ENCODE assay signal across 22 cellular contexts in the genomic region with DNA sequence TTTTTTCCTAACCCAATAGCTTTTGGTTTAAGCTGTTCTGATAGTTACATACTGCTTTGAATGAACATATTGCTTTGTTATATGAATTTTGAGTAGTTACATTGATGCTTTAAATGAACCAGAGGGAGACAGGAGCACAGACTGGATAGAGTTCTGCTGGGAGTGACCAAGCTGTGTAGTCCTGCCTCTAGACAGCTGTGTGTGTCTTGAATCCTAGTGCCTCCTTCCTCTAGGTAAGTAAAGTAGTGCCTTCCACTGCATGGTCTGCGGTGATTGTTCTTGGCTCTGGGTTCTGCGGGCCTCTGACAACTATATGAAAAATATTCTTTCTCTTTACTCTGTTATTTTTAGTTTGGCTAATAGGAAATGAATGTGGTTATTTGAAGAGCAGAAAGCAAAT. TPM values are rescaled to one million over a fixed set of nuclear protein-coding genes. Genes with fewer than 3 reads are reported as not detected.
DNase-seq lines count a peak whose midpoint lies in the region; ATAC-seq, FAIRE-seq and TF ChIP-seq lines count a peak whose summit lies in the region.
"Had no signal": no experiment of that assay in that cellular context is flagged by ENCODE, and none has a peak within 500 bp of the region (broad histone marks: within the 10 kb centered on the region; RNA-seq: fewer than 3 reads in every experiment).

No MANE protein-coding gene starts in this region.

- H2AFZ ChIP-seq in SK-N-SH (ENCODE audit: low read depth) (peak overlapping the region; percentile 33; the same call in 1 of the 2 replicates), astrocyte (ENCODE audit: low read depth, low read length) (no peak overlapping the region), MM.1S (ENCODE audit: low read length) (no peak overlapping the region)

- CTCF ChIA-PET in SK-N-SH (lab: Yijun Ruan, JAX) = interaction anchor here (0.5 kb wide), 1 partner anchor 58 kb away, joined by 3 read pairs; no protein-coding TSS in a partner anchor

- no peaks in the 10 kb centered on the region for H3F3A ChIP-seq in SK-N-SH (replicated peaks; ENCODE audit: insufficient read depth)
- H3F3A ChIP-seq in MM.1S (ENCODE audit: insufficient read depth, low read length) = no peaks in the 10 kb centered on the region

- ATAC-seq in left lobe of liver = peak; percentile 26
- no peak for ATAC-seq in GM21423 (IDR thresholded peaks at IDR 0.05; ENCODE audit: unreplicated experiment)
- no peak for ATAC-seq in GM21529 (IDR thresholded peaks at IDR 0.05; ENCODE audit: unreplicated experiment)
- ATAC-seq: HCT116 had no signal

- no peak for DNase-seq in SK-N-SH
- peak; percentile 36 for DNase-seq in astrocyte (ENCODE audit: low read depth)
- no peak for DNase-seq in left lobe of liver (ENCODE audit: low spot score)
- DNase-seq in MM.1S = no peak
- DNase-seq in activated CD4-positive, CD25-positive, alpha-beta regulatory T cell treated with anti-CD3 and anti-CD28 coated beads, Interleukin-2, amount 50 U/mL, for 72 hours = no peak
- DNase-seq: Caco-2; CD4-positive, alpha-beta T cell; GDM1; GOT3; H7; HFFc6; IMR-90 had no signal

- no peak for FAIRE-seq in astrocyte (lab: Jason Lieb, UNC)
- FAIRE-seq: D721Med, GM12892, GM18507, HTR-8/SVneo had no signal

- H3K79me2 ChIP-seq in SK-N-SH (ENCODE audit: insufficient read depth) = no peaks in the 10 kb centered on the region
- H3K79me2 ChIP-seq in astrocyte (ENCODE audit: insufficient read depth, low read length) = no peaks in the 10 kb centered on the region
- H3K79me2 ChIP-seq in MM.1S (ENCODE audit: low read length) = no peaks in the 10 kb centered on the region

- H3K27ac Mint-ChIP-seq in astrocyte (ENCODE audit: unreplicated experiment) = no peak overlapping the region
- H3K27ac Mint-ChIP-seq: B cell; CD4-positive, alpha-beta T cell; HFFc6 had no signal

- no peak for TF ChIP-seq RAD21 in SK-N-SH (IDR thresholded peaks at IDR 0.05; ENCODE audit: low read length)

- TF ChIP-seq CTCF in SK-N-SH (IDR thresholded peaks at IDR 0.05) (no peak), astrocyte (IDR thresholded peaks at IDR 0.05; ENCODE audit: insufficient read depth, low read depth, low read length) (no peak), MM.1S (IDR thresholded peaks at IDR 0.05; ENCODE audit: low read length) (no peak)

- no peaks in the 10 kb centered on the region for H3K36me3 Mint-ChIP-seq in astrocyte (ENCODE audit: low read depth, unreplicated experiment)

- peaks cover 0 to 4% (median 0%) of the 10 kb centered on the region in 11 experiments; a peak in 1 of 22 replicates for H3K9me3 ChIP-seq in BLaER1 treated with 17β-estradiol and CSF1 and Interleukin-3, amounts not matched to agents 10 nM and 100 nM (replicated peaks in 1 of 11)
- H3K9me3 ChIP-seq in SK-N-SH (no peaks in the 10 kb centered on the region), astrocyte (ENCODE audit: insufficient read depth, low read depth, low read length) (no peaks in the 10 kb centered on the region), MM.1S (replicated peaks; ENCODE audit: insufficient read depth, low read length) (no peaks in the 10 kb centered on the region)

- H3K27me3 Mint-ChIP-seq in astrocyte (ENCODE audit: low read depth, unreplicated experiment) = no peaks in the 10 kb centered on the region

- H3K4me3 ChIP-seq in BLaER1 treated with 17β-estradiol and CSF1 and Interleukin-3, amounts not matched to agents 10 nM and 100 nM = no peak overlapping the region
- H3K4me3 ChIP-seq in SK-N-SH (ENCODE audit: low read depth in 2 of 2, low read length in 1 of 2) (no peak overlapping the region), astrocyte (ENCODE audit: insufficient read depth, low read depth, low read length) (no peak overlapping the region), MM.1S (ENCODE audit: low read length) (no peak overlapping the region)

- no peaks in the 10 kb centered on the region for H3K4me1 Mint-ChIP-seq in astrocyte (ENCODE audit: low read depth, unreplicated experiment)

- TF ChIP-seq EP300 in SK-N-SH (IDR thresholded peaks at IDR 0.05; ENCODE audit: borderline replicate concordance in 1 of 2, low read depth in 1 of 2, low read length in 1 of 2) = no peak

- no peaks in the 10 kb centered on the region for H3K9me2 ChIP-seq in SK-N-SH
- H3K9me2 ChIP-seq in MM.1S (replicated peaks; ENCODE audit: insufficient read depth, low read length) = no peaks in the 10 kb centered on the region

- 23% methylated on average over 2 of the region's 2 CpGs for WGBS in SK-N-SH (ENCODE audit: low lambda C conversion rate)

- POLR2A ChIA-PET in SK-N-SH (lab: Yijun Ruan, JAX) = no interaction called here

- H3K9me3 Mint-ChIP-seq in astrocyte (ENCODE audit: unreplicated experiment) = peaks cover 7% of the 10 kb centered on the region
- H3K9me3 Mint-ChIP-seq: CD4-positive, alpha-beta T cell had no signal

- no peaks in the 10 kb centered on the region for H3K36me3 ChIP-seq in BLaER1 treated with 17β-estradiol and CSF1 and Interleukin-3, amounts not matched to agents 10 nM and 100 nM
- H3K36me3 ChIP-seq in SK-N-SH (replicated peaks in 1 of 2; ENCODE audit: control insufficient read depth in 1 of 2, insufficient read depth in 2 of 2, low read length in 1 of 2) (no peaks in the 10 kb centered on the region), astrocyte (ENCODE audit: insufficient read depth, low read length) (no peaks in the 10 kb centered on the region), MM.1S (replicated peaks; ENCODE audit: insufficient read depth, low read length) (no peaks in the 10 kb centered on the region)

- H3K27ac ChIP-seq in BLaER1 treated with 17β-estradiol and CSF1 and Interleukin-3, amounts not matched to agents 10 nM and 100 nM = no peak overlapping the region
- H3K27ac ChIP-seq in SK-N-SH (ENCODE audit: low read depth in 2 of 2, low read length in 1 of 2) (no peak overlapping the region; a peak in 1 of 4 replicates), astrocyte (ENCODE audit: low read depth, low read length) (no peak overlapping the region), MM.1S (ENCODE audit: low read length) (no peak overlapping the region)
- H3K27ac ChIP-seq: C4-2B had no signal

- H3K4me2 ChIP-seq in BLaER1 treated with 17β-estradiol and CSF1 and Interleukin-3, amounts not matched to agents 10 nM and 100 nM = peak overlapping the region in 8 of 11 experiments; percentile 1 to 52 (median 32); a peak in 13 of 22 replicates
- H3K4me2 ChIP-seq in SK-N-SH (0 out of 2 replicates have a peak overlapping the region, but pooled peaks have one; percentile 28), astrocyte (ENCODE audit: low read length) (no peak overlapping the region), MM.1S (ENCODE audit: low read depth, low read length) (no peak overlapping the region)

- no peaks in the 10 kb centered on the region for H4K20me1 ChIP-seq in BLaER1 treated with 17β-estradiol and CSF1 and Interleukin-3, amounts not matched to agents 10 nM and 100 nM
- H4K20me1 ChIP-seq in SK-N-SH (ENCODE audit: insufficient read depth) = no peaks in the 10 kb centered on the region
- no peaks in the 10 kb centered on the region for H4K20me1 ChIP-seq in astrocyte (ENCODE audit: insufficient read depth, low read length)
- H4K20me1 ChIP-seq in MM.1S (ENCODE audit: insufficient read depth, low read length) = no peaks in the 10 kb centered on the region

- H3K27me3 ChIP-seq in BLaER1 treated with 17β-estradiol and CSF1 and Interleukin-3, amounts not matched to agents 10 nM and 100 nM = no peaks in the 10 kb centered on the region
- H3K27me3 ChIP-seq in SK-N-SH (ENCODE audit: insufficient read depth) (no peaks in the 10 kb centered on the region), astrocyte (ENCODE audit: insufficient read depth, low read length) (no peaks in the 10 kb centered on the region), MM.1S (replicated peaks; ENCODE audit: insufficient read depth, low read length) (no peaks in the 10 kb centered on the region)

- H3K4me1 ChIP-seq in BLaER1 treated with 17β-estradiol and CSF1 and Interleukin-3, amounts not matched to agents 10 nM and 100 nM = peaks cover 0 to 12% (median 9%) of the 10 kb centered on the region in 10 experiments; a peak in 13 of 20 replicates
- H3K4me1 ChIP-seq in SK-N-SH (ENCODE audit: control insufficient read depth in 1 of 2, insufficient read depth in 2 of 2, low read depth in 1 of 2, low read length in 1 of 2) (no peaks in the 10 kb centered on the region), astrocyte (ENCODE audit: insufficient read depth, low read length) (no peaks in the 10 kb centered on the region), MM.1S (ENCODE audit: low read length) (no peaks in the 10 kb centered on the region)

- no peak overlapping the region for H3K9ac ChIP-seq in BLaER1 treated with 17β-estradiol and CSF1 and Interleukin-3, amounts not matched to agents 10 nM and 100 nM
- H3K9ac ChIP-seq in SK-N-SH (no peak overlapping the region), astrocyte (ENCODE audit: low read length) (no peak overlapping the region), MM.1S (ENCODE audit: low read length) (no peak overlapping the region)

- no peak overlapping the region for H3K4me3 Mint-ChIP-seq in astrocyte (ENCODE audit: unreplicated experiment)
- H3K4me3 Mint-ChIP-seq: B cell; CD4-positive, alpha-beta T cell; HFFc6 had no signal

TF ChIP-seq in SK-N-SH, 30 proteins besides CTCF, POLR2A, EP300 and RAD21 (continues in another document):
- TF ChIP-seq NRF1 (IDR thresholded peaks at IDR 0.05; ENCODE audit: low read depth, low read length) (no peak), JUND (IDR thresholded peaks at IDR 0.05) (no peak), TCF12 (IDR thresholded peaks at IDR 0.05) (no peak), SIN3A (IDR thresholded peaks at IDR 0.05; ENCODE audit: borderline replicate concordance, low read depth, low read length) (no peak), FOXJ3 (CRISPR knock-in tag; IDR thresholded peaks at IDR 0.05) (no peak), FOSL2 (IDR thresholded peaks at IDR 0.05; ENCODE audit: borderline replicate concordance, low read depth) (no peak), MAX (IDR thresholded peaks at IDR 0.05; ENCODE audit: low read depth) (no peak), RXRA (IDR thresholded peaks at IDR 0.05; ENCODE audit: borderline replicate concordance, low read depth) (no peak), FOXM1 (IDR thresholded peaks at IDR 0.05; ENCODE audit: low read depth) (no peak), EZH2phosphoT487 (IDR thresholded peaks at IDR 0.05; ENCODE audit: borderline replicate concordance, low read depth) (no peak)

RNA-seq across cellular contexts. Expression of gene ADGRG6, which starts 46.0 kb away (rescaled TPM):
- 61.5 and 91.8 TPM in 2 replicates for polyA plus RNA-seq in SK-N-SH (2012; rRNA removed)
- polyA plus RNA-seq in SK-N-SH (2012; cell fraction: cytosol; rRNA removed) = 83.4 and 84.3 TPM in 2 replicates
- 78.5 and 178 TPM in 2 replicates for polyA plus RNA-seq in SK-N-SH (2012; cell fraction: nucleus; rRNA removed)
- total RNA-seq in astrocyte (89.2 and 98.2 TPM in 2 replicates), left lobe of liver (84.4 TPM)
- total RNA-seq: B cell had no signal

Comparison
In these comparisons a context has a peak if more than half of its experiments do, and no peak if none do; other contexts are left out.
1. H3K4me2 ChIP-seq: peak in BLaER1 treated with 17β-estradiol and CSF1 and Interleukin-3, amounts not matched to agents 10 nM and 100 nM (8 of 11) and SK-N-SH (single experiment); none in astrocyte (single experiment) and MM.1S (single experiment).